26 cellular contexts compared by ENCODE assay signal in genomic region chr1:3770047-3770765, GRCh38. TPM values are rescaled to one million over a fixed set of nuclear protein-coding genes. Genes with fewer than 3 reads are reported as not detected.
DNase-seq lines count a peak whose midpoint lies in the region; ATAC-seq and TF ChIP-seq lines count a peak whose summit lies in the region.
"Had no signal": no experiment of that assay in that cellular context is flagged by ENCODE, and none has a peak within 500 bp of the region (broad histone marks: within the 10 kb centered on the region; RNA-seq: fewer than 3 reads in every experiment).

No MANE protein-coding gene starts in this region.

- intact Hi-C loops in natural killer cell (cut with micrococcal nuclease), result loop anchor here (5.0 kb wide), 1 partner anchor 132 kb away; the partner anchor contains the start of gene C1orf174
- intact Hi-C loops in activated B cell treated with CpG ODN at 0.5 μM for 24 hours (cut with micrococcal nuclease), result no loop called here
- intact Hi-C loops in esophagus muscularis mucosa (cut with DNase I), result no loop called here

- H3K4me3 ChIP-seq in mesenchymal stem cell (ENCODE audit: insufficient read depth in 1 of 2, low read depth in 1 of 2, low read length in 2 of 2), result no peak overlapping the region
- H3K4me3 ChIP-seq in suprapubic skin, result no peak overlapping the region
- no peak overlapping the region for H3K4me3 ChIP-seq in esophagus muscularis mucosa
- H3K4me3 ChIP-seq: lower lobe of right lung, upper lobe of right lung had no signal

- no peak overlapping the region for H2AFZ ChIP-seq in mesenchymal stem cell (ENCODE audit: low read depth, low read length)

- TF ChIP-seq POLR2A in suprapubic skin (IDR thresholded peaks at IDR 0.05) (no peak), esophagus muscularis mucosa (IDR thresholded peaks at IDR 0.05; ENCODE audit: low read depth) (no peak)

- H3K36me3 ChIP-seq in mesenchymal stem cell (ENCODE audit: control insufficient read depth in 1 of 2, insufficient read depth in 2 of 2, low read depth in 1 of 2, low read length in 2 of 2) (no peaks in the 10 kb centered on the region), suprapubic skin (no peaks in the 10 kb centered on the region), esophagus muscularis mucosa (no peaks in the 10 kb centered on the region)
- H3K36me3 ChIP-seq: lower lobe of right lung, upper lobe of right lung had no signal

- no peak overlapping the region for H2BK120ac ChIP-seq in mesenchymal stem cell (ENCODE audit: low read depth, low read length)

- H3K14ac ChIP-seq in mesenchymal stem cell (ENCODE audit: low read length in 2 of 2), result no peak overlapping the region

- H3K18ac ChIP-seq in mesenchymal stem cell (ENCODE audit: low read depth in 1 of 2, low read length in 2 of 2), result no peak overlapping the region

- H3K4me1 Mint-ChIP-seq in natural killer cell treated with Interleukin-12 subunit alpha and Interleukin-12 subunit beta and Interleukin-15 and Interleukin-18, amount 100 ng/mL, for 72 hours (ENCODE audit: low read depth in 2 of 2), result no peaks in the 10 kb centered on the region
- H3K4me1 Mint-ChIP-seq in natural killer cell (peaks cover 0 to 16% of the 10 kb centered on the region in 2 donors), activated B cell treated with CpG ODN at 0.5 μM for 24 hours (peaks cover 11% of the 10 kb centered on the region)

- H2AK5ac ChIP-seq in mesenchymal stem cell (ENCODE audit: low read length, severe bottlenecking), result no peak overlapping the region

- peak overlapping the region; percentile 45 for H3K4me3 Mint-ChIP-seq in natural killer cell treated with Interleukin-12 subunit alpha and Interleukin-12 subunit beta and Interleukin-15 and Interleukin-18, amount 100 ng/mL, for 72 hours
- no peak overlapping the region for H3K4me3 Mint-ChIP-seq in natural killer cell
- peak overlapping the region; percentile 45 for H3K4me3 Mint-ChIP-seq in activated B cell treated with CpG ODN at 0.5 μM for 24 hours

- H3K36me3 Mint-ChIP-seq in natural killer cell treated with Interleukin-12 subunit alpha and Interleukin-12 subunit beta and Interleukin-15 and Interleukin-18, amount 100 ng/mL, for 72 hours, result no peaks in the 10 kb centered on the region
- H3K36me3 Mint-ChIP-seq in natural killer cell (no peaks in the 10 kb centered on the region), activated B cell treated with CpG ODN at 0.5 μM for 24 hours (ENCODE audit: low read depth) (no peaks in the 10 kb centered on the region)

- no peaks in the 10 kb centered on the region for H3K79me1 ChIP-seq in mesenchymal stem cell (replicated peaks; ENCODE audit: low read length, poor library complexity, severe bottlenecking)

- ATAC-seq in natural killer cell treated with Interleukin-12 subunit alpha and Interleukin-12 subunit beta and Interleukin-15 and Interleukin-18, amount 100 ng/mL, for 72 hours, result no peak
- ATAC-seq in natural killer cell (no peak), activated B cell treated with CpG ODN at 0.5 μM for 24 hours (ENCODE audit: low read depth) (no peak)
- ATAC-seq: lower lobe of right lung, Panc1, upper lobe of right lung had no signal

- peaks cover 8 to 55% of the 10 kb centered on the region in 2 experiments for H3K27me3 ChIP-seq in mesenchymal stem cell (ENCODE audit: control insufficient read depth in 1 of 2, insufficient read depth in 1 of 2, low read length in 2 of 2)
- H3K27me3 ChIP-seq in suprapubic skin, result peaks cover 31% of the 10 kb centered on the region
- peaks cover 0 to 5% (median 0%) of the 10 kb centered on the region in 4 donors for H3K27me3 ChIP-seq in esophagus muscularis mucosa
- H3K27me3 ChIP-seq: upper lobe of right lung had no signal

- no peak overlapping the region for H3K4ac ChIP-seq in mesenchymal stem cell (ENCODE audit: low read depth in 1 of 2, low read length in 2 of 2)

- no peak overlapping the region for H2BK15ac ChIP-seq in mesenchymal stem cell (ENCODE audit: low read depth, poor library complexity, severe bottlenecking)

- peak overlapping the region in 1 of 2 experiments; percentile 75 for H3K23ac ChIP-seq in mesenchymal stem cell (ENCODE audit: low read length in 2 of 2)

- H2BK5ac ChIP-seq in mesenchymal stem cell (ENCODE audit: low read depth, low read length, poor library complexity, severe bottlenecking), result no peak overlapping the region

- H3K27me3 Mint-ChIP-seq in natural killer cell treated with Interleukin-12 subunit alpha and Interleukin-12 subunit beta and Interleukin-15 and Interleukin-18, amount 100 ng/mL, for 72 hours, result peaks cover 0 to 10% of the 10 kb centered on the region in 2 donors
- H3K27me3 Mint-ChIP-seq in natural killer cell (ENCODE audit: low read depth in 2 of 2), result peaks cover 3 to 12% of the 10 kb centered on the region in 2 donors
- peaks cover 6% of the 10 kb centered on the region for H3K27me3 Mint-ChIP-seq in activated B cell treated with CpG ODN at 0.5 μM for 24 hours

- H3K9me3 ChIP-seq in mesenchymal stem cell (ENCODE audit: control insufficient read depth, low read length) (no peaks in the 10 kb centered on the region), suprapubic skin (no peaks in the 10 kb centered on the region), esophagus muscularis mucosa (no peaks in the 10 kb centered on the region)
- H3K9me3 ChIP-seq: lower lobe of right lung, upper lobe of right lung had no signal

- H3K27ac Mint-ChIP-seq in natural killer cell treated with Interleukin-12 subunit alpha and Interleukin-12 subunit beta and Interleukin-15 and Interleukin-18, amount 100 ng/mL, for 72 hours, result no peak overlapping the region
- H3K27ac Mint-ChIP-seq in natural killer cell, result no peak overlapping the region
- H3K27ac Mint-ChIP-seq in activated B cell treated with CpG ODN at 0.5 μM for 24 hours, result no peak overlapping the region
- H3K27ac Mint-ChIP-seq: H9 had no signal

- 85% methylated on average over 11 of the region's 16 CpGs for WGBS in mesenchymal stem cell
- WGBS in suprapubic skin, result 90% methylated on average over 9 of the region's 16 CpGs
- WGBS in esophagus muscularis mucosa, result 89% methylated on average over 10 of the region's 16 CpGs

- no peak overlapping the region for H3K9ac ChIP-seq in mesenchymal stem cell (ENCODE audit: low read length)

- H4K91ac ChIP-seq in mesenchymal stem cell (ENCODE audit: low read length), result peak overlapping the region; percentile 3

- H2BK12ac ChIP-seq in mesenchymal stem cell (ENCODE audit: low read length in 2 of 2), result no peak overlapping the region

- no peaks in the 10 kb centered on the region for H3K9me3 Mint-ChIP-seq in natural killer cell treated with Interleukin-12 subunit alpha and Interleukin-12 subunit beta and Interleukin-15 and Interleukin-18, amount 100 ng/mL, for 72 hours
- H3K9me3 Mint-ChIP-seq in natural killer cell (no peaks in the 10 kb centered on the region), activated B cell treated with CpG ODN at 0.5 μM for 24 hours (no peaks in the 10 kb centered on the region)

- DNase-seq in natural killer cell treated with Interleukin-12 subunit alpha and Interleukin-12 subunit beta and Interleukin-15 and Interleukin-18, amount 100 ng/mL, for 72 hours (ENCODE audit: low spot score), result peak; percentile 50
- DNase-seq in natural killer cell (no peak), activated B cell treated with CpG ODN at 0.5 μM for 24 hours (no peak), mesenchymal stem cell (no peak), suprapubic skin (ENCODE audit: low spot score in 2 of 2) (peak; percentile 63 to 76), COLO829 (ENCODE audit: low spot score) (no peak), activated gamma-delta T cell treated with Interleukin-2 at 50 U/mL for 16 hours (no peak), esophagus muscularis mucosa (ENCODE audit: extremely low spot score) (no peak)
- DNase-seq: activated CD4-positive, CD25-positive, alpha-beta regulatory T cell; activated effector memory CD4-positive, alpha-beta T cell treated with anti-CD3 and anti-CD28 coated beads, Interleukin-2, amount 50 U/mL, for 16 hours; aorta; erythroblast; foreskin melanocyte; H9; hypothalamus; islet precursor cell; lower lobe of right lung; NCI-H1092 treated with DMSO at 0.1 percent for 48 hours; NCI-H2029 treated with DMSO at 0.1 percent for 48 hours; NCI-H345; stimulated activated CD4-positive, alpha-beta T cell treated with anti-CD3 and anti-CD28 coated beads, Interleukin-2, amount 100 ng/mL, for 24 hours; stimulated activated naive CD4-positive, alpha-beta T cell treated with Interleukin-2 at 50 U/mL for 16 hours; T1000; upper lobe of right lung had no signal

- no peak overlapping the region for H4K8ac ChIP-seq in mesenchymal stem cell (ENCODE audit: low read length)

- TF ChIP-seq EP300 in suprapubic skin (IDR thresholded peaks at IDR 0.05) (no peak), esophagus muscularis mucosa (IDR thresholded peaks at IDR 0.05) (no peak)

- TF ChIP-seq CTCF in natural killer cell (IDR thresholded peaks at IDR 0.05) (no peak), activated B cell treated with CpG ODN at 0.5 μM for 24 hours (IDR thresholded peaks at IDR 0.05) (no peak), suprapubic skin (IDR thresholded peaks at IDR 0.05) (no peak), esophagus muscularis mucosa (IDR thresholded peaks at IDR 0.05) (no peak)

- H3K27ac ChIP-seq in mesenchymal stem cell (ENCODE audit: low read length, poor library complexity, severe bottlenecking) (no peak overlapping the region), suprapubic skin (no peak overlapping the region), esophagus muscularis mucosa (replicated peaks in 1 of 4) (no peak overlapping the region)
- H3K27ac ChIP-seq: lower lobe of right lung, upper lobe of right lung had no signal

- H3K4me1 ChIP-seq in mesenchymal stem cell (ENCODE audit: control insufficient read depth, insufficient read depth, low read depth, low read length), result peaks cover 39% of the 10 kb centered on the region
- H3K4me1 ChIP-seq in suprapubic skin, result peaks cover 34% of the 10 kb centered on the region
- H3K4me1 ChIP-seq in esophagus muscularis mucosa, result peaks cover 33 to 48% (median 40%) of the 10 kb centered on the region in 4 donors

- POLR2A ChIA-PET in activated B cell treated with CpG ODN at 0.5 μM for 24 hours (lab: Charles Lee), result no interaction called here

- CTCF ChIA-PET in activated B cell treated with CpG ODN at 0.5 μM for 24 hours (lab: Charles Lee), result no interaction called here

- no peak overlapping the region for H3K4me2 ChIP-seq in mesenchymal stem cell (ENCODE audit: low read length, poor library complexity, severe bottlenecking)

RNA-seq across cellular contexts. Expression of gene SMIM1, which starts 2.3 kb away (rescaled TPM):
- not detected for total RNA-seq in natural killer cell treated with Interleukin-12 subunit alpha and Interleukin-12 subunit beta and Interleukin-15 and Interleukin-18, amount 100 ng/mL, for 72 hours
- 1 to 10 TPM in 2 of 3 donors, under 1 TPM in 1; 0.78 to 2.6 (median 1.6) TPM for total RNA-seq in natural killer cell
- total RNA-seq in activated B cell treated with CpG ODN at 0.5 μM for 24 hours, result 2.8 and 3.8 TPM in 2 replicates
- polyA plus RNA-seq in mesenchymal stem cell (2013, experiment 1 of 2), result 13.1 TPM
- polyA plus RNA-seq in mesenchymal stem cell (2013, experiment 2 of 2), result 13.9 TPM
- 1 to 10 TPM in 3 of 4 donors, not detected in 1; 3.2 to 8.4 (median 3.4) TPM for total RNA-seq in suprapubic skin
- 10 to 100 TPM; 10.5 to 16.3 (median 13.3) TPM for total RNA-seq in esophagus muscularis mucosa

RNA-seq across cellular contexts. Expression of gene CCDC27, which starts 18.0 kb away (rescaled TPM):
- total RNA-seq in natural killer cell treated with Interleukin-12 subunit alpha and Interleukin-12 subunit beta and Interleukin-15 and Interleukin-18, amount 100 ng/mL, for 72 hours, result not detected
- total RNA-seq in natural killer cell, result not detected
- not detected in 2 replicates for total RNA-seq in activated B cell treated with CpG ODN at 0.5 μM for 24 hours
- polyA plus RNA-seq in mesenchymal stem cell (2013, experiment 1 of 2), result not detected
- not detected for polyA plus RNA-seq in mesenchymal stem cell (2013, experiment 2 of 2)
- total RNA-seq in suprapubic skin, result not detected
- total RNA-seq in esophagus muscularis mucosa, result not detected
- total RNA-seq: aorta, H9, lower lobe of right lung, posterior vena cava, upper lobe of right lung had no signal
- polyA plus RNA-seq: aorta had no signal

RNA-seq across cellular contexts. Expression of gene LRRC47, which starts 26.1 kb away (rescaled TPM):
- 10 to 100 TPM; 46.4 to 54.1 TPM for total RNA-seq in natural killer cell treated with Interleukin-12 subunit alpha and Interleukin-12 subunit beta and Interleukin-15 and Interleukin-18, amount 100 ng/mL, for 72 hours
- total RNA-seq in natural killer cell (10 to 100 TPM; 33.5 to 49.8 (median 45.2) TPM), activated B cell treated with CpG ODN at 0.5 μM for 24 hours (40.3 and 43.3 TPM in 2 replicates), suprapubic skin (10 to 100 TPM; 36.4 to 53.0 (median 41.4) TPM), esophagus muscularis mucosa (10 to 100 TPM; 34.1 to 51.6 (median 44.1) TPM)
- polyA plus RNA-seq in mesenchymal stem cell (2013, experiment 1 of 2), result 17.1 TPM
- polyA plus RNA-seq in mesenchymal stem cell (2013, experiment 2 of 2), result 18.0 TPM

Comparison
In these comparisons a context has a peak if more than half of its experiments do, and no peak if none do; other contexts are left out.
1. DNase-seq: peak in natural killer cell treated with Interleukin-12 subunit alpha and Interleukin-12 subunit beta and Interleukin-15 and Interleukin-18, amount 100 ng/mL, for 72 hours (single experiment) and suprapubic skin (2 of 2); none in natural killer cell (single experiment), activated B cell treated with CpG ODN at 0.5 μM for 24 hours (single experiment), mesenchymal stem cell (single experiment), COLO829 (single experiment), activated gamma-delta T cell treated with Interleukin-2 at 50 U/mL for 16 hours (single experiment) and esophagus muscularis mucosa (single experiment).